1 cellular context compared by ENCODE assay signal in the genomic region with DNA sequence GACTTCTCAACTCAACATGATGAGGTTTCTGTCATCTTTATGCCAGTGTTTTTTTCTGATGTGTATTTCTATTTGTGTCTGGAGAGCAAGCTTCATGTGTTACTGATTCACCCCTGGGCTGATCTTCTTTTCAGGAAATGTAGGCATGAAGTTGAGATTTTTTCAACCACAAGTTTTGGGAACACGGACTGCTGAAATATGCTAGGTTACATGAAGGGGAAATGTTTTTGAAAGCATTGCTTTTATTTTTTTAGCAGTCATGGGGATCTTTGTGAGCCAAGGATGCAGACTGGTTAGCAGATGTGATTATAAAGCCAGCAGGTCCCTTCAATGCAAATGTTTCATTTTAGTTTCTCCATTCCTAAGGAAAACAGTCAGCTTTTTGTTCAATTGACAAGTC.
TF ChIP-seq lines count a peak whose summit lies in the region.

No MANE protein-coding gene starts in this region.

TF ChIP-seq in GM23338, 12 proteins besides CTCF, POLR2A, EP300 and RAD21 (continued from another document):
- no peak for TF ChIP-seq REST (IDR thresholded peaks at IDR 0.05; ENCODE audit: unreplicated experiment)
